Comparison of ENCODE assay signal across 17 cellular contexts in genomic region chr14:63288853-63289252, GRCh38.
A peak's percentile ranks its signal among the peaks of the same experiment; 100 is the strongest.
DNase-seq lines count a peak whose midpoint lies in the region; ATAC-seq lines count a peak whose summit lies in the region.
"Had no signal": no experiment of that assay in that cellular context is flagged by ENCODE, and none has a peak within 500 bp of the region (broad histone marks: within the 10 kb centered on the region; RNA-seq: fewer than 3 reads in every experiment).

No MANE protein-coding gene starts in this region.

- no peak overlapping the region for H3K4me3 Mint-ChIP-seq in stimulated activated effector memory CD8-positive, alpha-beta T cell treated with anti-CD3 and anti-CD28 coated beads, Interleukin-12 subunit alpha, Interleukin-12 subunit beta, amount 100 ng/mL, for 72 hours
- H3K4me3 Mint-ChIP-seq: B cell; CD4-positive, alpha-beta T cell; H9; IgD-negative memory B cell; T-helper 1 cell treated with Interleukin-12 subunit alpha and Interleukin-12 subunit beta and Interleukin-4 antibody, amounts not matched to agents 30 μg/mL and 1 μg/mL, for 36 hours had no signal

- peak; percentile 75 for ATAC-seq in GM18868 (IDR thresholded peaks at IDR 0.05; ENCODE audit: unreplicated experiment)
- ATAC-seq in GM21526 (IDR thresholded peaks at IDR 0.05; ENCODE audit: low FRiP score, unreplicated experiment) = peak; percentile 48
- peak; percentile 59 for ATAC-seq in HG02884 (IDR thresholded peaks at IDR 0.05; ENCODE audit: unreplicated experiment)
- peak; percentile 67 for ATAC-seq in stimulated activated effector memory CD8-positive, alpha-beta T cell treated with anti-CD3 and anti-CD28 coated beads, Interleukin-12 subunit alpha, Interleukin-12 subunit beta, amount 100 ng/mL, for 72 hours

- DNase-seq in stimulated activated effector memory CD8-positive, alpha-beta T cell treated with anti-CD3 and anti-CD28 coated beads, Interleukin-12 subunit alpha, Interleukin-12 subunit beta, amount 100 ng/mL, for 72 hours (ENCODE audit: low spot score in 2 of 2) = no peak
- DNase-seq in NCI-H128 (lab: John Stamatoyannopoulos, UW; ENCODE audit: unreplicated experiment) (no peak), DMS53 (lab: John Stamatoyannopoulos, UW) (no peak), dedifferentiated amniotic fluid mesenchymal stem cell (ENCODE audit: extremely low spot score) (no peak)
- DNase-seq: ACHN; CD4-positive, alpha-beta T cell; DMS79 treated with DMSO at 0.1 percent for 48 hours; H9; NCI-H1417 treated with DMSO at 0.1 percent for 48 hours; NCI-H2029; SHP77 treated with DMSO at 0.1 percent for 48 hours had no signal

- H3K27ac Mint-ChIP-seq in stimulated activated effector memory CD8-positive, alpha-beta T cell treated with anti-CD3 and anti-CD28 coated beads, Interleukin-12 subunit alpha, Interleukin-12 subunit beta, amount 100 ng/mL, for 72 hours = no peak overlapping the region
- H3K27ac Mint-ChIP-seq: B cell; CD4-positive, alpha-beta T cell; H9; IgD-negative memory B cell; T-helper 1 cell treated with Interleukin-12 subunit alpha and Interleukin-12 subunit beta and Interleukin-4 antibody, amounts not matched to agents 30 μg/mL and 1 μg/mL, for 36 hours had no signal

- no peaks in the 10 kb centered on the region for H3K4me1 Mint-ChIP-seq in stimulated activated effector memory CD8-positive, alpha-beta T cell treated with anti-CD3 and anti-CD28 coated beads, Interleukin-12 subunit alpha, Interleukin-12 subunit beta, amount 100 ng/mL, for 72 hours
- H3K4me1 Mint-ChIP-seq: B cell, IgD-negative memory B cell had no signal

- no peaks in the 10 kb centered on the region for H3K36me3 Mint-ChIP-seq in stimulated activated effector memory CD8-positive, alpha-beta T cell treated with anti-CD3 and anti-CD28 coated beads, Interleukin-12 subunit alpha, Interleukin-12 subunit beta, amount 100 ng/mL, for 72 hours
- H3K36me3 Mint-ChIP-seq: IgD-negative memory B cell had no signal

- H3K9me3 Mint-ChIP-seq in stimulated activated effector memory CD8-positive, alpha-beta T cell treated with anti-CD3 and anti-CD28 coated beads, Interleukin-12 subunit alpha, Interleukin-12 subunit beta, amount 100 ng/mL, for 72 hours = no peaks in the 10 kb centered on the region
- H3K9me3 Mint-ChIP-seq: CD4-positive, alpha-beta T cell; H9; IgD-negative memory B cell; T-helper 1 cell treated with Interleukin-12 subunit alpha and Interleukin-12 subunit beta and Interleukin-4 antibody, amounts not matched to agents 30 μg/mL and 1 μg/mL, for 36 hours had no signal
